Comparison of ENCODE assay signal across 11 cellular contexts in the genomic region with DNA sequence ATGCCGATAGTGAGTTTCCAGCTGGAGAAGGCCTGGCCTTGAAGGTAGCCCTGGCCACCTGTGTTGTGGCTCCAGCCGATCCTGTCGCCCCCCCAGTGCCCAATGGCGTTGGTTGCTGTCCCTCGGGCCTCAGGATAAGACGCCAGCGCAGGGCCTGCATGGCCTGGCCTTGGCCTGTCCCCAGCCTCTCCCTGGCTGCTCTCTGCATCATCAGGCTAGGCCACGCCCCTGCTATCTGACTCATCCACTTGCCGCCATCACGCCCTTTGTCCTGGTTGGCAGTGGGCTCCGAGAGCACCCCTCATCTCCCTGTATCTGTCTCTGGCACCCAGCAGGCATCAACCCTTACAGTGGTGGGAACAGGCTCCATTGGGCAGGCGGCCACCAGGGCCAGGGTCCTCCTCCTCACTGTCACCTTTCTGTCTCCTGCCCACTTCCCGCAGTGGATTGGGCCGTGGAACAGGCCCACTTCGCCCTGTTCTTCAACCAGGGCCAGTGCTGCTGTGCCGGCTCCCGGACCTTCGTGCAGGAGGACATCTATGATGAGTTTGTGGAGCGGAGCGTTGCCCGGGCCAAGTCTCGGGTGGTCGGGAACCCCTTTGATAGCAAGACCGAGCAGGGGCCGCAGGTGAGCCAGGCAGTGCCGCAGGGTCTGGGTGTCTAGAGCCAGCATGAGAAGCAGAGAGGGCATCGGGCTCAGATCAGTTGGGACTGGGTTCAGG. TPM values are rescaled to one million over a fixed set of nuclear protein-coding genes. Genes with fewer than 3 reads are reported as not detected.
DNase-seq lines count a peak whose midpoint lies in the region; TF ChIP-seq lines count a peak whose summit lies in the region.
"Had no signal": no experiment of that assay in that cellular context is flagged by ENCODE, and none has a peak within 500 bp of the region (broad histone marks: within the 10 kb centered on the region; RNA-seq: fewer than 3 reads in every experiment).

No MANE protein-coding gene starts in this region.

- no peaks in the 10 kb centered on the region for H3K27me3 Mint-ChIP-seq in activated T-helper 2 cell treated with anti-CD3 and anti-CD28 coated beads, Interferon-gamma antibody, Interleukin-2, Interleukin-4, amounts not matched to agents 10 μg/mL and 5 μg/mL and 100 μg/mL, durations not matched to agents 14 hours and 24 hours and 36 hours (ENCODE audit: low read depth)
- H3K27me3 Mint-ChIP-seq: naive thymus-derived CD4-positive, alpha-beta T cell had no signal

- H3K36me3 ChIP-seq in brain microvascular endothelial cell (replicated peaks) (no peaks in the 10 kb centered on the region), right atrium auricular region (peaks cover 67% of the 10 kb centered on the region), sigmoid colon (peaks cover 35 to 95% (median 66%) of the 10 kb centered on the region in 4 donors)

- H3K36me3 Mint-ChIP-seq in activated T-helper 2 cell treated with anti-CD3 and anti-CD28 coated beads, Interferon-gamma antibody, Interleukin-2, Interleukin-4, amounts not matched to agents 10 μg/mL and 5 μg/mL and 100 μg/mL, durations not matched to agents 14 hours and 24 hours and 36 hours (ENCODE audit: low read depth), result no peaks in the 10 kb centered on the region

- DNase-seq in ELR (ENCODE audit: low read depth), result peak; percentile 39
- peak; percentile 11 for DNase-seq in brain microvascular endothelial cell
- peak; percentile 89 for DNase-seq in right atrium auricular region (ENCODE audit: low spot score)
- DNase-seq in sigmoid colon, result peak; percentile 90
- DNase-seq in activated T-helper 2 cell treated with anti-CD3 and anti-CD28 coated beads, Interferon-gamma antibody, Interleukin-2, Interleukin-4, amounts not matched to agents 10 μg/mL and 5 μg/mL and 100 μg/mL, durations not matched to agents 14 hours and 24 hours and 36 hours (ENCODE audit: low spot score), result no peak
- DNase-seq in iPS-NIHi11 (ENCODE audit: low spot score), result no peak
- DNase-seq in KG1 (lab: John Stamatoyannopoulos, UW), result no peak
- no peak for DNase-seq in DMS153 (lab: John Stamatoyannopoulos, UW)
- DNase-seq: naive thymus-derived CD4-positive, alpha-beta T cell; NCI-H526 treated with DMSO at 0.1 percent for 48 hours; stimulated activated naive CD4-positive, alpha-beta T cell had no signal

- H3K4me1 Mint-ChIP-seq in activated T-helper 2 cell treated with anti-CD3 and anti-CD28 coated beads, Interferon-gamma antibody, Interleukin-2, Interleukin-4, amounts not matched to agents 10 μg/mL and 5 μg/mL and 100 μg/mL, durations not matched to agents 14 hours and 24 hours and 36 hours (ENCODE audit: low read depth), result no peaks in the 10 kb centered on the region
- H3K4me1 Mint-ChIP-seq: naive thymus-derived CD4-positive, alpha-beta T cell had no signal

- no peak for TF ChIP-seq CTCF in brain microvascular endothelial cell (IDR thresholded peaks at IDR 0.05; ENCODE audit: low read depth, low read length, missing control alignments)
- no peak for TF ChIP-seq CTCF in right atrium auricular region (IDR thresholded peaks at IDR 0.05)
- TF ChIP-seq CTCF in sigmoid colon (IDR thresholded peaks at IDR 0.05), result no peak

- 75 to 87% methylated on average over 27 of the region's 27 CpGs for WGBS in sigmoid colon, 2 donors

- no peak for TF ChIP-seq EP300 in sigmoid colon (IDR thresholded peaks at IDR 0.05)

- H3K9me3 ChIP-seq in right atrium auricular region (no peaks in the 10 kb centered on the region), sigmoid colon (no peaks in the 10 kb centered on the region)

- intact Hi-C loops in sigmoid colon (cut with DNase I), result no loop called here
- intact Hi-C loops in activated T-helper 2 cell treated with anti-CD3 and anti-CD28 coated beads, Interferon-gamma antibody, Interleukin-2, Interleukin-4, amounts not matched to agents 10 μg/mL and 5 μg/mL and 100 μg/mL, durations not matched to agents 14 hours and 24 hours and 36 hours (cut with micrococcal nuclease), result no loop called here

- no peak overlapping the region for H3K4me3 Mint-ChIP-seq in activated T-helper 2 cell treated with anti-CD3 and anti-CD28 coated beads, Interferon-gamma antibody, Interleukin-2, Interleukin-4, amounts not matched to agents 10 μg/mL and 5 μg/mL and 100 μg/mL, durations not matched to agents 14 hours and 24 hours and 36 hours (ENCODE audit: low read depth)
- H3K4me3 Mint-ChIP-seq: naive thymus-derived CD4-positive, alpha-beta T cell had no signal

- peaks cover 0 to 24% of the 10 kb centered on the region in 2 donors for H3K4me1 ChIP-seq in right atrium auricular region
- peaks cover 0 to 24% (median 23%) of the 10 kb centered on the region in 4 donors for H3K4me1 ChIP-seq in sigmoid colon

- in situ Hi-C loops in brain microvascular endothelial cell (cut with HindIII; ENCODE audit: low pct_ligation_motif_present, low sequenced_read_pairs), result no loop called here

- no peaks in the 10 kb centered on the region for H3K27me3 ChIP-seq in brain microvascular endothelial cell (replicated peaks)
- no peaks in the 10 kb centered on the region for H3K27me3 ChIP-seq in right atrium auricular region
- H3K27me3 ChIP-seq in sigmoid colon, result no peaks in the 10 kb centered on the region

- no peak overlapping the region for H3K4me3 ChIP-seq in brain microvascular endothelial cell (ENCODE audit: low read depth, low read length)
- H3K4me3 ChIP-seq in right atrium auricular region, result no peak overlapping the region
- H3K4me3 ChIP-seq in sigmoid colon, result no peak overlapping the region

- TF ChIP-seq POLR2A in sigmoid colon (IDR thresholded peaks at IDR 0.05), result no peak

- H3K27ac Mint-ChIP-seq in activated T-helper 2 cell treated with anti-CD3 and anti-CD28 coated beads, Interferon-gamma antibody, Interleukin-2, Interleukin-4, amounts not matched to agents 10 μg/mL and 5 μg/mL and 100 μg/mL, durations not matched to agents 14 hours and 24 hours and 36 hours, result no peak overlapping the region

- H3K27ac ChIP-seq in brain microvascular endothelial cell (no peak overlapping the region), right atrium auricular region (peak overlapping the region; percentile 74 to 91), sigmoid colon (peak overlapping the region; percentile 51 to 70 (median 62))

- no peaks in the 10 kb centered on the region for H3K9me3 Mint-ChIP-seq in activated T-helper 2 cell treated with anti-CD3 and anti-CD28 coated beads, Interferon-gamma antibody, Interleukin-2, Interleukin-4, amounts not matched to agents 10 μg/mL and 5 μg/mL and 100 μg/mL, durations not matched to agents 14 hours and 24 hours and 36 hours
- H3K9me3 Mint-ChIP-seq: naive thymus-derived CD4-positive, alpha-beta T cell had no signal

RNA-seq across cellular contexts. Expression of gene ALDH2, which starts 25.6 kb away (rescaled TPM):
- 100 to 1,000 TPM; 157 to 158 TPM for total RNA-seq in right atrium auricular region
- 100 to 1,000 TPM; 112 to 132 (median 126) TPM for total RNA-seq in sigmoid colon
- polyA plus RNA-seq in sigmoid colon, result 100 to 1,000 TPM; 195 to 348 (median 225) TPM
- 0.11 and 0.34 TPM in 2 replicates for total RNA-seq in activated T-helper 2 cell treated with anti-CD3 and anti-CD28 coated beads, Interferon-gamma antibody, Interleukin-2, Interleukin-4, amounts not matched to agents 10 μg/mL and 5 μg/mL and 100 μg/mL, durations not matched to agents 14 hours and 24 hours and 36 hours

RNA-seq across cellular contexts. Expression of gene MAPKAPK5, which starts 49.7 kb away (rescaled TPM):
- total RNA-seq in right atrium auricular region, result 10 to 100 TPM; 30.9 to 42.5 TPM
- total RNA-seq in sigmoid colon, result 10 to 100 TPM; 25.7 to 48.2 (median 36.8) TPM
- 10 to 100 TPM; 32.9 to 47.4 (median 46.0) TPM for polyA plus RNA-seq in sigmoid colon
- 66.4 and 68.1 TPM in 2 replicates for total RNA-seq in activated T-helper 2 cell treated with anti-CD3 and anti-CD28 coated beads, Interferon-gamma antibody, Interleukin-2, Interleukin-4, amounts not matched to agents 10 μg/mL and 5 μg/mL and 100 μg/mL, durations not matched to agents 14 hours and 24 hours and 36 hours

Comparison
In these comparisons a context has a peak if more than half of its experiments do, and no peak if none do; other contexts are left out.
1. DNase-seq: peak in ELR (single experiment), brain microvascular endothelial cell (single experiment), right atrium auricular region (single experiment) and sigmoid colon (single experiment); none in activated T-helper 2 cell treated with anti-CD3 and anti-CD28 coated beads, Interferon-gamma antibody, Interleukin-2, Interleukin-4, amounts not matched to agents 10 μg/mL and 5 μg/mL and 100 μg/mL, durations not matched to agents 14 hours and 24 hours and 36 hours (single experiment), iPS-NIHi11 (single experiment), KG1 (single experiment) and DMS153 (single experiment).
2. RNA of gene ALDH2, which starts 25.6 kb away (total RNA-seq): 157 to 158 TPM in right atrium auricular region and 112 to 132 TPM in sigmoid colon; 0.11 to 0.34 TPM in activated T-helper 2 cell treated with anti-CD3 and anti-CD28 coated beads, Interferon-gamma antibody, Interleukin-2, Interleukin-4, amounts not matched to agents 10 μg/mL and 5 μg/mL and 100 μg/mL, durations not matched to agents 14 hours and 24 hours and 36 hours; every median in the first group is over 10 times any median in the second.